ENCODE assay signal across 25 cellular contexts in genomic region chr13:94292323-94292640, GRCh38.
DNase-seq lines count a peak whose midpoint lies in the region; ATAC-seq, FAIRE-seq and TF ChIP-seq lines count a peak whose summit lies in the region.
"Had no signal": no experiment of that assay in that cellular context is flagged by ENCODE, and none has a peak within 500 bp of the region (broad histone marks: within the 10 kb centered on the region; RNA-seq: fewer than 3 reads in every experiment).

No MANE protein-coding gene starts in this region.

- H3K4me2 ChIP-seq in A549 (0 out of 3 replicates have a peak overlapping the region, but pooled peaks have one; percentile 14), HepG2 (ENCODE audit: low read depth, low read length) (peak overlapping the region; percentile 46)
- H3K4me2 ChIP-seq: BLaER1 treated with 17β-estradiol and CSF1 and Interleukin-3, amounts not matched to agents 10 nM and 100 nM had no signal

- in situ Hi-C loops in HepG2 (cut with HindIII; ENCODE audit: extremely low pct_ligation_motif_present, low pct_unique_long_range_greater_than_20kb), result no loop called here
- in situ Hi-C loops in GM13977 (cut with MboI; ENCODE audit: low pct_unique_long_range_greater_than_20kb, low sequenced_read_pairs, unreplicated experiment), result no loop called here

- no peak for TF ChIP-seq RAD21 in A549 (conservative IDR thresholded peaks at IDR 0.05 in 1 of 2, IDR thresholded peaks at IDR 0.05 in 1 of 2)
- TF ChIP-seq RAD21 in HepG2 (CRISPR knock-in tag; IDR thresholded peaks at IDR 0.05), result no peak

- H3K79me2 ChIP-seq in HepG2 (ENCODE audit: insufficient read depth, low read length), result no peaks in the 10 kb centered on the region

- H3K4me3 ChIP-seq in A549 (no peak overlapping the region), HepG2 (replicated peaks in 1 of 3; ENCODE audit: insufficient read depth in 1 of 3, low read depth in 2 of 3, low read length in 3 of 3) (no peak overlapping the region; a peak in 1 of 6 replicates), tibial artery (no peak overlapping the region)
- H3K4me3 ChIP-seq: BLaER1 treated with 17β-estradiol and CSF1 and Interleukin-3, amounts not matched to agents 10 nM and 100 nM; GM12878; GM23248 had no signal

- CTCF ChIA-PET in A549 (lab: Yijun Ruan, JAX) (no interaction called here), HepG2 (lab: Yijun Ruan, JAX; ENCODE audit: low intra/inter-chr PET ratio, low total read pairs) (no interaction called here)

- H3K27ac ChIP-seq in 22Rv1 (peak overlapping the region; percentile 66), A549 (no peak overlapping the region), HepG2 (ENCODE audit: extremely low read length, insufficient read depth, low read length) (peak overlapping the region; percentile 81), tibial artery (no peak overlapping the region)
- H3K27ac ChIP-seq: BLaER1 treated with 17β-estradiol and CSF1 and Interleukin-3, amounts not matched to agents 10 nM and 100 nM; GM23248 had no signal

- H3K4me1 ChIP-seq in A549, result peaks cover 6% of the 10 kb centered on the region; the same call in 1 of the 3 replicates
- H3K4me1 ChIP-seq in HepG2 (ENCODE audit: insufficient read depth, low read length), result peaks cover 46% of the 10 kb centered on the region
- H3K4me1 ChIP-seq in tibial artery, result peaks cover 0 to 5% (median 0%) of the 10 kb centered on the region in 4 donors
- H3K4me1 ChIP-seq: BE2C; BLaER1 treated with 17β-estradiol and CSF1 and Interleukin-3, amounts not matched to agents 10 nM and 100 nM had no signal

- no peak for TF ChIP-seq CTCF in 22Rv1 (IDR thresholded peaks at IDR 0.05)
- TF ChIP-seq CTCF in A549 (IDR thresholded peaks at IDR 0.05), result no peak
- TF ChIP-seq CTCF in HepG2 (CRISPR knock-in tag; IDR thresholded peaks at IDR 0.05), result no peak
- no peak for TF ChIP-seq CTCF in GM13977 (IDR thresholded peaks at IDR 0.05; ENCODE audit: extremely low read depth, insufficient read depth, missing control alignments)
- TF ChIP-seq CTCF in tibial artery (IDR thresholded peaks at IDR 0.05), result no peak

- no TSS peak for BruUV-seq in HepG2 (replicated peaks; lab: Mats Ljungman, UMichigan)

- TF ChIP-seq EP300 in A549 (IDR thresholded peaks at IDR 0.05) (no peak), HepG2 (IDR thresholded peaks at IDR 0.05; ENCODE audit: low read depth in 2 of 2, low read length in 2 of 2) (no peak), HepG2 (CRISPR knock-in tag; IDR thresholded peaks at IDR 0.05; ENCODE audit: borderline replicate concordance) (no peak)

- no peak for FAIRE-seq in A549 (lab: Jason Lieb, UNC)
- no peak for FAIRE-seq in HepG2 (lab: Jason Lieb, UNC)
- FAIRE-seq: A204.1, D721Med, GM12878, GM18507, H1 had no signal

- WGBS in A549 (ENCODE audit: missing lambda C conversion rate), result 20% methylated on average over 1 of the region's 1 CpG
- 5% methylated on average over 1 of the region's 1 CpG for WGBS in HepG2 (ENCODE audit: low lambda C conversion rate)

- DNase-seq in A549 (ENCODE audit: low read depth in 1 of 2, low spot score in 1 of 2) (no peak), HepG2 (ENCODE audit: low spot score) (no peak), mucosa of gallbladder (ENCODE audit: low spot score) (peak; percentile 29), GM13977 (ENCODE audit: low spot score) (no peak), tibial artery (no peak)
- DNase-seq: ACHN; AML-193; BE2C; CD4-positive, alpha-beta T cell; CD8-positive, alpha-beta memory T cell; DMS 273 treated with DMSO at 0.1 percent for 48 hours; DMS79; EL; GDM1; GM23248; H7; HCEC 1CT had no signal

- H3K9ac ChIP-seq in HepG2 (ENCODE audit: insufficient read depth, low read depth, low read length), result no peak overlapping the region
- H3K9ac ChIP-seq: BLaER1 treated with 17β-estradiol and CSF1 and Interleukin-3, amounts not matched to agents 10 nM and 100 nM; GM23248 had no signal

- TF ChIP-seq POLR2A in A549 (IDR thresholded peaks at IDR 0.05; ENCODE audit: low read length), result no peak
- TF ChIP-seq POLR2A in HepG2 (IDR thresholded peaks at IDR 0.05; ENCODE audit: insufficient read depth in 1 of 2, low read depth in 2 of 2, low read length in 2 of 2), result 0 out of 4 replicates have a peak, but pooled peaks of 1 of the 2 experiments have one; percentile 16

- no peaks in the 10 kb centered on the region; a peak in 1 of 5 replicates for H3K36me3 ChIP-seq in HepG2 (replicated peaks in 1 of 2; ENCODE audit: control insufficient read depth in 1 of 2, insufficient read depth in 2 of 2, low read length in 2 of 2)
- no peaks in the 10 kb centered on the region for H3K36me3 ChIP-seq in tibial artery
- H3K36me3 ChIP-seq: BE2C; BLaER1 treated with 17β-estradiol and CSF1 and Interleukin-3, amounts not matched to agents 10 nM and 100 nM had no signal

- H2AFZ ChIP-seq in HepG2 (ENCODE audit: low read length), result no peak overlapping the region
- H2AFZ ChIP-seq: GM23248 had no signal

- no peaks in the 10 kb centered on the region for H3K9me3 ChIP-seq in A549
- H3K9me3 ChIP-seq in HepG2 (ENCODE audit: low read length), result no peaks in the 10 kb centered on the region
- H3K9me3 ChIP-seq in tibial artery, result no peaks in the 10 kb centered on the region
- H3K9me3 ChIP-seq: BE2C; BLaER1 treated with 17β-estradiol and CSF1 and Interleukin-3, amounts not matched to agents 10 nM and 100 nM had no signal

- no peaks in the 10 kb centered on the region for H3K27me3 ChIP-seq in HepG2 (ENCODE audit: control insufficient read depth in 1 of 2, insufficient read depth in 2 of 2, low read length in 2 of 2)
- no peaks in the 10 kb centered on the region for H3K27me3 ChIP-seq in tibial artery
- H3K27me3 ChIP-seq: BE2C; BLaER1 treated with 17β-estradiol and CSF1 and Interleukin-3, amounts not matched to agents 10 nM and 100 nM had no signal

- POLR2A ChIA-PET in A549 (lab: Yijun Ruan, JAX) (no interaction called here), HepG2 (lab: Yijun Ruan, JAX) (interaction anchor here (0.8 to 3.0 kb wide), 7 partner anchors 9 to 1043 kb away, joined by 3 to 64 read pairs (median 6); no protein-coding TSS in a partner anchor)

- ATAC-seq in A549, result no peak
- ATAC-seq in HepG2, result peak; percentile 43
- no peak for ATAC-seq in HG02885 (IDR thresholded peaks at IDR 0.05; ENCODE audit: poor library complexity, unreplicated experiment)
- ATAC-seq: GM12878 had no signal

- intact Hi-C loops in HepG2 (cut with micrococcal nuclease; ENCODE audit: unreplicated experiment), result loop anchor here (1.0 to 10.0 kb wide), 3 partner anchors 11 to 1043 kb away; no protein-coding TSS in a partner anchor
- intact Hi-C loops in tibial artery (cut with DNase I; ENCODE audit: low total_unique reads), result no loop called here

- no peaks in the 10 kb centered on the region for H4K20me1 ChIP-seq in HepG2 (ENCODE audit: insufficient read depth, low read length)
- H4K20me1 ChIP-seq: BLaER1 treated with 17β-estradiol and CSF1 and Interleukin-3, amounts not matched to agents 10 nM and 100 nM had no signal

TF ChIP-seq in A549, 52 proteins besides CTCF, POLR2A, EP300 and RAD21:
- TF ChIP-seq CEBPB (IDR thresholded peaks at IDR 0.05) (no peak), CHD4 (IDR thresholded peaks at IDR 0.05; ENCODE audit: borderline replicate concordance) (no peak), EHF (CRISPR knock-in tag; IDR thresholded peaks at IDR 0.05) (no peak), RARB (CRISPR knock-in tag; IDR thresholded peaks at IDR 0.05) (no peak), HOXB13 (CRISPR knock-in tag; IDR thresholded peaks at IDR 0.05; ENCODE audit: low read depth) (no peak), ELK1 (IDR thresholded peaks at IDR 0.05; ENCODE audit: low read depth, low read length) (no peak), ZSCAN20 (CRISPR knock-in tag; IDR thresholded peaks at IDR 0.05) (no peak), ZFP36 (IDR thresholded peaks at IDR 0.05; ENCODE audit: borderline replicate concordance, partially characterized antibody) (no peak)

TF ChIP-seq in HepG2, 621 proteins besides CTCF, POLR2A, EP300 and RAD21 (continues in another document):
- 0 out of 2 replicates have a peak, but pooled peaks have one; percentile 37 for TF ChIP-seq BRF2 (CRISPR knock-in tag; IDR thresholded peaks at IDR 0.05)
- peak; percentile 5; the same call in 1 of the 2 replicates for TF ChIP-seq PHF21A (CRISPR knock-in tag; IDR thresholded peaks at IDR 0.05)
- no peak for TF ChIP-seq NR2F1 (CRISPR knock-in tag; IDR thresholded peaks at IDR 0.05)
- no peak for TF ChIP-seq GATAD1 (CRISPR knock-in tag; IDR thresholded peaks at IDR 0.05)
- no peak for TF ChIP-seq IKZF4 (CRISPR knock-in tag; IDR thresholded peaks at IDR 0.05; ENCODE audit: borderline replicate concordance, low read depth, not compliant biosample characterization)
- TF ChIP-seq ASH2L (IDR thresholded peaks at IDR 0.05; ENCODE audit: insufficient read length, low read depth, low read length), result peak; percentile 12
- 0 out of 2 replicates have a peak, but pooled peaks have one; percentile 27 for TF ChIP-seq MAFF (IDR thresholded peaks at IDR 0.05; ENCODE audit: low read depth, low read length)
- TF ChIP-seq NAIF1 (CRISPR knock-in tag; IDR thresholded peaks at IDR 0.05; ENCODE audit: borderline replicate concordance), result 0 out of 2 replicates have a peak, but pooled peaks have one; percentile 8
- TF ChIP-seq, protein P1, sequence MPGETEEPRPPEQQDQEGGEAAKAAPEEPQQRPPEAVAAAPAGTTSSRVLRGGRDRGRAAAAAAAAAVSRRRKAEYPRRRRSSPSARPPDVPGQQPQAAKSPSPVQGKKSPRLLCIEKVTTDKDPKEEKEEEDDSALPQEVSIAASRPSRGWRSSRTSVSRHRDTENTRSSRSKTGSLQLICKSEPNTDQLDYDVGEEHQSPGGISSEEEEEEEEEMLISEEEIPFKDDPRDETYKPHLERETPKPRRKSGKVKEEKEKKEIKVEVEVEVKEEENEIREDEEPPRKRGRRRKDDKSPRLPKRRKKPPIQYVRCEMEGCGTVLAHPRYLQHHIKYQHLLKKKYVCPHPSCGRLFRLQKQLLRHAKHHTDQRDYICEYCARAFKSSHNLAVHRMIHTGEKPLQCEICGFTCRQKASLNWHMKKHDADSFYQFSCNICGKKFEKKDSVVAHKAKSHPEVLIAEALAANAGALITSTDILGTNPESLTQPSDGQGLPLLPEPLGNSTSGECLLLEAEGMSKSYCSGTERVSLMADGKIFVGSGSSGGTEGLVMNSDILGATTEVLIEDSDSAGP (CRISPR knock-in tag; IDR thresholded peaks at IDR 0.05; ENCODE audit: borderline replicate concordance), result no peak
- TF ChIP-seq BRD4 (CRISPR knock-in tag; IDR thresholded peaks at IDR 0.05), result 0 out of 2 replicates have a peak, but pooled peaks have one; percentile 44
- TF ChIP-seq ZNF709 (CRISPR knock-in tag; IDR thresholded peaks at IDR 0.05), result no peak
- TF ChIP-seq ZNF746 (CRISPR knock-in tag; IDR thresholded peaks at IDR 0.05), result 0 out of 2 replicates have a peak, but pooled peaks have one; percentile 8

Comparison
In these comparisons a context has a peak if more than half of its experiments do, and no peak if none do; other contexts are left out.
1. H3K27ac ChIP-seq: peak in 22Rv1 (single experiment) and HepG2 (single experiment); none in A549 (0 of 2) and tibial artery (0 of 2).